ENCODE assay signal across 8 cellular contexts in genomic region chr21:29073222-29074006, GRCh38. TPM values are rescaled to one million over a fixed set of nuclear protein-coding genes. Genes with fewer than 3 reads are reported as not detected.
DNase-seq lines count a peak whose midpoint lies in the region; ATAC-seq lines count a peak whose summit lies in the region.

TSS of gene CCT8 (minus strand) at chr21:29073648. CDS start at chr21:29073590, 58 bp downstream.

- peaks cover 28 to 49% (median 45%) of the 10 kb centered on the region in 11 experiments; a peak in 21 of 22 replicates for H4K20me1 ChIP-seq in BLaER1 treated with 17β-estradiol and CSF1 and Interleukin-3, amounts not matched to agents 10 nM and 100 nM

- peaks cover 21 to 39% (median 33%) of the 10 kb centered on the region in 11 experiments for H3K36me3 ChIP-seq in BLaER1 treated with 17β-estradiol and CSF1 and Interleukin-3, amounts not matched to agents 10 nM and 100 nM

- DNase-seq in NCI-H748 (lab: John Stamatoyannopoulos, UW; ENCODE audit: unreplicated experiment) (peak; percentile 99), cortex of kidney (lab: John Stamatoyannopoulos, UW) (peak; percentile 92), left colon (peak; percentile 98 to 100)
- DNase-seq in activated CD4-positive, alpha-beta T cell treated with anti-CD3 and anti-CD28 coated beads, Interleukin-2, amount 50 U/mL, for 1 hour = peak; percentile 98
- peak; percentile 100 for DNase-seq in stimulated activated CD4-positive, alpha-beta T cell treated with anti-CD3 and anti-CD28 coated beads, Interleukin-1b, Interleukin-23, amount 100 ng/mL, for 48 hours

- peak within 1 kb of the TSS; percentile 83 to 99 (median 96) for H3K27ac ChIP-seq in BLaER1 treated with 17β-estradiol and CSF1 and Interleukin-3, amounts not matched to agents 10 nM and 100 nM

- H3K4me2 ChIP-seq in BLaER1 treated with 17β-estradiol and CSF1 and Interleukin-3, amounts not matched to agents 10 nM and 100 nM = peak within 1 kb of the TSS; percentile 77 to 98 (median 89)

- no peaks in the 10 kb centered on the region for H3K27me3 ChIP-seq in BLaER1 treated with 17β-estradiol and CSF1 and Interleukin-3, amounts not matched to agents 10 nM and 100 nM

- H3K4me1 ChIP-seq in BLaER1 treated with 17β-estradiol and CSF1 and Interleukin-3, amounts not matched to agents 10 nM and 100 nM = peaks cover 46 to 64% (median 57%) of the 10 kb centered on the region in 10 experiments

- peak within 1 kb of the TSS; percentile 94 to 99 (median 98) for H3K9ac ChIP-seq in BLaER1 treated with 17β-estradiol and CSF1 and Interleukin-3, amounts not matched to agents 10 nM and 100 nM

- peaks cover 0 to 25% (median 11%) of the 10 kb centered on the region in 11 experiments; a peak in 15 of 22 replicates for H3K9me3 ChIP-seq in BLaER1 treated with 17β-estradiol and CSF1 and Interleukin-3, amounts not matched to agents 10 nM and 100 nM (replicated peaks in 1 of 11)

- H3K4me3 ChIP-seq in BLaER1 treated with 17β-estradiol and CSF1 and Interleukin-3, amounts not matched to agents 10 nM and 100 nM = peak within 1 kb of the TSS; percentile 84 to 100 (median 90)

- peak; percentile 88 for ATAC-seq in GM19351 (IDR thresholded peaks at IDR 0.05; ENCODE audit: unreplicated experiment)
- peak; percentile 94 for ATAC-seq in HG03521 (IDR thresholded peaks at IDR 0.05; ENCODE audit: unreplicated experiment)
- ATAC-seq in left colon = peak; percentile 96

- intact Hi-C loops in left colon (cut with DNase I, micrococcal nuclease) = no loop called here

RNA-seq across cellular contexts. Expression of gene CCT8, which starts in this region (rescaled TPM):
- total RNA-seq in left colon = 10 to 100 TPM; 79.6 to 86.4 TPM

Comparison
In these comparisons a context has a peak if more than half of its experiments do, and no peak if none do; other contexts are left out.
1. Peak in every context shown above with its lines: DNase-seq, ATAC-seq, H3K4me3 ChIP-seq and H3K27ac ChIP-seq.